In the genomic region with DNA sequence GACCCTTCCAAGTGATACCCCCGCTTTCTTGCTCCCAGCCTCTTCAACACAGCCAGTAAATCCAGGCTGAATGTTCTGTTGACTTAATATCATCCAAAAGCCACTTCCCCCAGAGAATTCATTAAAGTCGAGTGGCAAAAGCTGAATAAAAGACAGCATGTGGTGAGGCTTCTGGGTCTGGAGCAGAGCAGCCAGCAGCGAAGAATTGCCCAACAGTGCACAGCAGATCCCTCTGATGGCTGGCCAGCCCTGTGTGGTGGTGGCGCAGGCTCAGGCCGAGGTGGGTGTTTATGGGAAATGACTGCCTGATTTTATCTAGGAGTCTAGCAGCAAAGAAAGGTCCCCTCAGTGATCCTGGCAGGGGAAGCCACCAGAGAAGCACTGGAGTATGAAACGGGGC, we compare ENCODE assay signal across 23 cellular contexts. TPM values are rescaled to one million over a fixed set of nuclear protein-coding genes. Genes with fewer than 3 reads are reported as not detected.
DNase-seq lines count a peak whose midpoint lies in the region; ATAC-seq and TF ChIP-seq lines count a peak whose summit lies in the region.
"Had no signal": no experiment of that assay in that cellular context is flagged by ENCODE, and none has a peak within 500 bp of the region (broad histone marks: within the 10 kb centered on the region; RNA-seq: fewer than 3 reads in every experiment).

No MANE protein-coding gene starts in this region.

- H3K4me3 ChIP-seq in AG10803 (ENCODE audit: low read length): no peak overlapping the region
- H3K4me3 ChIP-seq in trophoblast cell (ENCODE audit: low read depth, low read length): no peak overlapping the region
- H3K4me3 ChIP-seq: A549, MG63, prostate gland had no signal

- H2AFZ ChIP-seq in trophoblast cell (ENCODE audit: insufficient read depth, low read length, poor library complexity) (no peak overlapping the region), H9 (ENCODE audit: low read length) (no peak overlapping the region)

- peaks cover 2 to 4% of the 10 kb centered on the region in 2 experiments; a peak in 3 of 5 replicates for H3K9me3 Mint-ChIP-seq in H9
- H3K9me3 Mint-ChIP-seq: activated T-helper 17 cell treated with anti-CD3 and anti-CD28 coated beads, Interleukin-2, amount 50 U/mL, for 72 hours had no signal

- no peak overlapping the region for H2AK5ac ChIP-seq in trophoblast cell (ENCODE audit: low read length)
- no peak overlapping the region for H2AK5ac ChIP-seq in H9 (ENCODE audit: insufficient read length, low read length)

- H3K9ac ChIP-seq in trophoblast cell (ENCODE audit: low read length) (no peak overlapping the region), H9 (ENCODE audit: extremely low read depth, insufficient read length, low read length) (no peak overlapping the region)

- H3K4me1 Mint-ChIP-seq in H9: peaks cover 12 to 16% of the 10 kb centered on the region in 2 experiments
- H3K4me1 Mint-ChIP-seq: activated CD8-positive, alpha-beta memory T cell treated with anti-CD3 and anti-CD28 coated beads, Interleukin-2, amount 10 ng/mL, durations not matched to agents 7 days and 5 days; activated naive CD8-positive, alpha-beta T cell treated with anti-CD3 and anti-CD28 coated beads for 36 hours; activated T-helper 17 cell treated with anti-CD3 and anti-CD28 coated beads, Interleukin-2, amount 50 U/mL, for 72 hours had no signal

- H3K4me3 Mint-ChIP-seq in H9: no peak overlapping the region
- H3K4me3 Mint-ChIP-seq: activated CD8-positive, alpha-beta memory T cell treated with anti-CD3 and anti-CD28 coated beads, Interleukin-2, amount 10 ng/mL, durations not matched to agents 7 days and 5 days; activated naive CD8-positive, alpha-beta T cell treated with anti-CD3 and anti-CD28 coated beads for 36 hours; activated T-helper 17 cell treated with anti-CD3 and anti-CD28 coated beads, Interleukin-2, amount 50 U/mL, for 72 hours; nephron progenitor cell had no signal

- no CpG with 5 or more reads among the region's 6 CpGs for WGBS in trophoblast cell (ENCODE audit: extremely low coverage, insufficient coverage, insufficient read length)
- WGBS in H9 (ENCODE audit: extremely low coverage, insufficient read length, low lambda C conversion rate): no CpG with 5 or more reads among the region's 6 CpGs

- no peaks in the 10 kb centered on the region for H3K27me3 ChIP-seq in trophoblast cell (ENCODE audit: insufficient read depth, low read length)
- no peaks in the 10 kb centered on the region for H3K27me3 ChIP-seq in H9 (ENCODE audit: insufficient read depth, low read length)
- H3K27me3 ChIP-seq: brain microvascular endothelial cell, MG63 had no signal

- H2BK15ac ChIP-seq in H9 (ENCODE audit: low read depth, low read length): no peak overlapping the region

- H3K23ac ChIP-seq in trophoblast cell (ENCODE audit: low read length) (no peak overlapping the region), H9 (ENCODE audit: insufficient read length, low read depth, low read length) (no peak overlapping the region)

- H3K27me3 Mint-ChIP-seq in H9 (ENCODE audit: low read depth): no peaks in the 10 kb centered on the region; the same call in 1 of the 2 replicates
- H3K27me3 Mint-ChIP-seq: activated CD8-positive, alpha-beta memory T cell treated with anti-CD3 and anti-CD28 coated beads, Interleukin-2, amount 10 ng/mL, durations not matched to agents 7 days and 5 days; activated naive CD8-positive, alpha-beta T cell treated with anti-CD3 and anti-CD28 coated beads for 36 hours had no signal

- ATAC-seq in left ventricle myocardium superior (peak; percentile 51), esophagus mucosa (no peak)
- ATAC-seq: A549; activated CD8-positive, alpha-beta memory T cell treated with anti-CD3 and anti-CD28 coated beads, Interleukin-2, amount 10 ng/mL, durations not matched to agents 7 days and 5 days; activated T-helper 17 cell treated with anti-CD3 and anti-CD28 coated beads, Interleukin-2, amount 50 U/mL, for 72 hours had no signal

- H3K4ac ChIP-seq in trophoblast cell (ENCODE audit: low read depth, low read length) (no peak overlapping the region), H9 (ENCODE audit: low read depth, low read length) (no peak overlapping the region)

- no peaks in the 10 kb centered on the region for H4K20me1 ChIP-seq in H9 (ENCODE audit: control insufficient read depth, insufficient read depth, insufficient read length)

- no peak overlapping the region for H2BK20ac ChIP-seq in H9 (ENCODE audit: low read depth, low read length, poor library complexity, severe bottlenecking)

- H2BK12ac ChIP-seq in trophoblast cell (ENCODE audit: low read length) (no peak overlapping the region), H9 (ENCODE audit: insufficient read length, low read depth, low read length) (no peak overlapping the region)

- no peak for TF ChIP-seq CTCF in AG10803 (conservative IDR thresholded peaks at IDR 0.05; ENCODE audit: low read length)
- TF ChIP-seq CTCF in H9 (conservative IDR thresholded peaks at IDR 0.05): no peak

- H2BK5ac ChIP-seq in trophoblast cell (ENCODE audit: low read depth, low read length, poor library complexity): no peak overlapping the region
- no peak overlapping the region for H2BK5ac ChIP-seq in H9 (ENCODE audit: insufficient read length, low read length)

- intact Hi-C loops in left ventricle myocardium superior (cut with micrococcal nuclease): no loop called here

- no peak overlapping the region for H3K14ac ChIP-seq in trophoblast cell (ENCODE audit: low read length)
- H3K14ac ChIP-seq in H9 (ENCODE audit: insufficient read depth, low read length): no peak overlapping the region

- DNase-seq in AG10803 (ENCODE audit: low read depth) (peak; percentile 69), amniotic epithelial cell (ENCODE audit: low read depth) (peak; percentile 24), left ventricle myocardium superior (peak; percentile 53), trophoblast cell (peak; percentile 17 to 22), H9 (no peak), middle frontal gyrus (ENCODE audit: extremely low spot score, low spot score) (no peak)
- no peak for DNase-seq in stimulated activated CD4-positive, alpha-beta T cell treated with anti-CD3 and anti-CD28 coated beads, Interleukin-2, amount 100 ng/mL, for 24 hours
- DNase-seq: activated CD4-positive, alpha-beta T cell treated with anti-CD3 and anti-CD28 coated beads for 48 hours; activated CD8-positive, alpha-beta memory T cell treated with anti-CD3 and anti-CD28 coated beads, Interleukin-2, amount 10 ng/mL, durations not matched to agents 7 days and 5 days; activated naive CD8-positive, alpha-beta T cell treated with anti-CD3 and anti-CD28 coated beads for 36 hours; brain microvascular endothelial cell; foreskin melanocyte; MG63; NCI-H187; NCI-H345; nephron progenitor cell; stimulated activated CD4-positive, alpha-beta T cell treated with anti-CD3 and anti-CD28 coated beads, Interleukin-12 subunit alpha, Interleukin-12 subunit beta, amount 100 ng/mL, for 4 hours; T-helper 1 cell had no signal

- H3T11ph ChIP-seq in H9 (ENCODE audit: low read length): no peak overlapping the region

- H3K18ac ChIP-seq in trophoblast cell (ENCODE audit: low read length): no peak overlapping the region
- H3K18ac ChIP-seq in H9 (ENCODE audit: insufficient read length, low read depth, low read length): no peak overlapping the region

- H3K79me1 ChIP-seq in trophoblast cell (ENCODE audit: low read length): no peaks in the 10 kb centered on the region
- H3K79me1 ChIP-seq in H9 (ENCODE audit: insufficient read depth, low read depth, low read length, poor library complexity, severe bottlenecking): no peaks in the 10 kb centered on the region

- peaks cover 0 to 2% of the 10 kb centered on the region in 2 experiments for H3K4me1 ChIP-seq in trophoblast cell (ENCODE audit: control insufficient read depth in 1 of 2, insufficient read depth in 2 of 2, low read length in 2 of 2)
- H3K4me1 ChIP-seq in H9 (ENCODE audit: insufficient read depth, low read length): no peaks in the 10 kb centered on the region
- H3K4me1 ChIP-seq: prostate gland had no signal

- no peak overlapping the region for H4K12ac ChIP-seq in trophoblast cell (ENCODE audit: low read depth, low read length)

- H3K79me2 ChIP-seq in trophoblast cell (ENCODE audit: control insufficient read depth, insufficient read depth, low read length, poor library complexity) (no peaks in the 10 kb centered on the region), H9 (ENCODE audit: insufficient read depth, low read length) (no peaks in the 10 kb centered on the region)

- H3K27ac Mint-ChIP-seq in H9: no peak overlapping the region; a peak in 1 of 7 replicates
- H3K27ac Mint-ChIP-seq: activated CD8-positive, alpha-beta memory T cell treated with anti-CD3 and anti-CD28 coated beads, Interleukin-2, amount 10 ng/mL, durations not matched to agents 7 days and 5 days; activated naive CD8-positive, alpha-beta T cell treated with anti-CD3 and anti-CD28 coated beads for 36 hours; activated T-helper 17 cell treated with anti-CD3 and anti-CD28 coated beads, Interleukin-2, amount 50 U/mL, for 72 hours; nephron progenitor cell had no signal

- H2BK120ac ChIP-seq in trophoblast cell (ENCODE audit: insufficient read depth, low read length, poor library complexity): no peak overlapping the region
- H2BK120ac ChIP-seq in H9 (ENCODE audit: low read depth, low read length, poor library complexity, severe bottlenecking): no peak overlapping the region

- H3K27ac ChIP-seq in trophoblast cell (ENCODE audit: low read depth, low read length): no peak overlapping the region
- no peak overlapping the region for H3K27ac ChIP-seq in H9 (ENCODE audit: insufficient read length, low read depth, low read length)
- H3K27ac ChIP-seq: A549, brain microvascular endothelial cell, prostate gland had no signal

- no peak overlapping the region for H4K5ac ChIP-seq in H9 (ENCODE audit: insufficient read length, low read depth, low read length)

- H4K91ac ChIP-seq in trophoblast cell (ENCODE audit: low read depth, low read length) (no peak overlapping the region), H9 (ENCODE audit: insufficient read length, low read depth, low read length) (no peak overlapping the region)

- peaks cover 0 to 9% (median 0%) of the 10 kb centered on the region in 3 experiments; a peak in 2 of 7 replicates for H3K36me3 Mint-ChIP-seq in H9 (ENCODE audit: insufficient read depth in 1 of 3, low read depth in 3 of 3)
- H3K36me3 Mint-ChIP-seq: activated CD8-positive, alpha-beta memory T cell treated with anti-CD3 and anti-CD28 coated beads, Interleukin-2, amount 10 ng/mL, durations not matched to agents 7 days and 5 days; activated naive CD8-positive, alpha-beta T cell treated with anti-CD3 and anti-CD28 coated beads for 36 hours had no signal

- no peak overlapping the region for H4K8ac ChIP-seq in trophoblast cell (ENCODE audit: low read depth, low read length)
- no peak overlapping the region for H4K8ac ChIP-seq in H9 (replicated peaks; ENCODE audit: insufficient read length, low read depth, low read length)

- no peak overlapping the region for H3K56ac ChIP-seq in H9 (ENCODE audit: insufficient read length, low read depth, low read length)

- H3K36me3 ChIP-seq in trophoblast cell (ENCODE audit: control insufficient read depth in 1 of 2, insufficient read depth in 2 of 2, low read length in 2 of 2): peaks cover 16 to 21% of the 10 kb centered on the region in 2 experiments
- H3K36me3 ChIP-seq: brain microvascular endothelial cell, MG63, prostate gland had no signal

- H3K9me3 ChIP-seq in trophoblast cell (ENCODE audit: insufficient read depth, low read depth, low read length): no peaks in the 10 kb centered on the region
- no peaks in the 10 kb centered on the region for H3K9me3 ChIP-seq in H9 (ENCODE audit: control insufficient read depth, low read depth, low read length)
- H3K9me3 ChIP-seq: prostate gland had no signal

- H3K4me2 ChIP-seq in trophoblast cell (ENCODE audit: low read length): no peak overlapping the region
- no peak overlapping the region for H3K4me2 ChIP-seq in H9 (ENCODE audit: insufficient read depth, insufficient read length, low read length)
- H3K4me2 ChIP-seq: A549 had no signal

- no peaks in the 10 kb centered on the region for H3K23me2 ChIP-seq in H9 (ENCODE audit: insufficient read length, low read depth, low read length, poor library complexity, severe bottlenecking)

RNA-seq across cellular contexts. Expression of a gene that starts 30.3 kb away (rescaled TPM):
- total RNA-seq in left ventricle myocardium superior (0.12 TPM), H9 (2021) (not detected in 2 replicates), esophagus mucosa (not detected)
- polyA plus RNA-seq in trophoblast cell (2013): 0.34 and 0.47 TPM in 2 replicates
- total RNA-seq: activated CD8-positive, alpha-beta memory T cell treated with anti-CD3 and anti-CD28 coated beads, Interleukin-2, amount 10 ng/mL, durations not matched to agents 7 days and 5 days; activated naive CD8-positive, alpha-beta T cell treated with anti-CD3 and anti-CD28 coated beads for 36 hours; activated T-helper 17 cell treated with anti-CD3 and anti-CD28 coated beads, Interleukin-2, amount 50 U/mL, for 72 hours had no signal
- polyA plus RNA-seq: A549, keratinocyte had no signal

Comparison
In these comparisons a context has a peak if more than half of its experiments do, and no peak if none do; other contexts are left out.
1. DNase-seq: peak in AG10803 (single experiment), amniotic epithelial cell (single experiment), left ventricle myocardium superior (single experiment) and trophoblast cell (2 of 2); none in H9 (single experiment), middle frontal gyrus (single experiment) and stimulated activated CD4-positive, alpha-beta T cell treated with anti-CD3 and anti-CD28 coated beads, Interleukin-2, amount 100 ng/mL, for 24 hours (0 of 2).